In the genomic region with DNA sequence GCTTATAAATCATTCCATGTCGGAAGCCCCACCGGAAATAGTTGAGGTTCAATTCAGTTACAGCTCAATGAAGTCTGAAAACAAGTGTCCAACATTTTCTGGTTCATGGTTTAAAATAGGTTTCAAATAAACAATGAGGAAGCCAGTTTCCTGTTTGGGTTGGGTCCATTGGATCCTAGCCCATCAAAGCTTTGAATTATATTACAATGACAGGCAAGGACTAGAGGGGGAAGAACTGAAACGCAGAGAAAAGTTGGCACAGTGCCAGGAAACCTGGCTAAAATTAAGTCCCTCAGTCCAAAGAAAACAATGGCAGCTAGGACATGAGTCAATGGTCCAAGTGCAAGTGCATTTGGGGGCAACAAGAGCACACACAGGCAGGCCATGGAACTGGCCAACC, we compare ENCODE assay signal across 12 cellular contexts. TPM values are rescaled to one million over a fixed set of nuclear protein-coding genes. Genes with fewer than 3 reads are reported as not detected.
DNase-seq lines count a peak whose midpoint lies in the region; FAIRE-seq and TF ChIP-seq lines count a peak whose summit lies in the region.
"Had no signal": no experiment of that assay in that cellular context is flagged by ENCODE, and none has a peak within 500 bp of the region (broad histone marks: within the 10 kb centered on the region; RNA-seq: fewer than 3 reads in every experiment).

No MANE protein-coding gene starts in this region.

- H3K4me1 Mint-ChIP-seq in CD4-positive, alpha-beta memory T cell: peaks cover 0 to 5% (median 0%) of the 10 kb centered on the region in 4 donors

- peaks cover 0 to 26% (median 13%) of the 10 kb centered on the region in 11 experiments; a peak in 12 of 22 replicates for H3K27me3 ChIP-seq in BLaER1 treated with 17β-estradiol and CSF1 and Interleukin-3, amounts not matched to agents 10 nM and 100 nM
- H3K27me3 ChIP-seq in endothelial cell of umbilical vein (ENCODE audit: control insufficient read depth in 2 of 2, insufficient read depth in 2 of 2, low read length in 2 of 2): peaks cover 15 to 32% of the 10 kb centered on the region in 2 experiments
- H3K27me3 ChIP-seq in WERI-Rb-1 (ENCODE audit: insufficient read depth, low read depth, severe bottlenecking): peaks cover 52% of the 10 kb centered on the region
- H3K27me3 ChIP-seq in CD4-positive, alpha-beta memory T cell (ENCODE audit: insufficient read depth, low read length): no peaks in the 10 kb centered on the region
- H3K27me3 ChIP-seq: foreskin keratinocyte had no signal

- no peak overlapping the region for H3K27ac ChIP-seq in BLaER1 treated with 17β-estradiol and CSF1 and Interleukin-3, amounts not matched to agents 10 nM and 100 nM
- H3K27ac ChIP-seq in endothelial cell of umbilical vein (ENCODE audit: insufficient read depth, low read depth, low read length) (no peak overlapping the region), WERI-Rb-1 (no peak overlapping the region)
- H3K27ac ChIP-seq in CD4-positive, alpha-beta memory T cell (ENCODE audit: low read depth, low read length): no peak overlapping the region
- H3K27ac ChIP-seq: foreskin keratinocyte, PC-9 had no signal

- H3K36me3 ChIP-seq in BLaER1 treated with 17β-estradiol and CSF1 and Interleukin-3, amounts not matched to agents 10 nM and 100 nM: no peaks in the 10 kb centered on the region
- H3K36me3 ChIP-seq in endothelial cell of umbilical vein (ENCODE audit: control insufficient read depth in 2 of 2, extremely low read depth in 1 of 2, insufficient read depth in 2 of 2, low read length in 2 of 2) (no peaks in the 10 kb centered on the region), WERI-Rb-1 (no peaks in the 10 kb centered on the region)
- no peaks in the 10 kb centered on the region for H3K36me3 ChIP-seq in CD4-positive, alpha-beta memory T cell (ENCODE audit: insufficient read depth, low read length)

- H3K4me2 ChIP-seq in BLaER1 treated with 17β-estradiol and CSF1 and Interleukin-3, amounts not matched to agents 10 nM and 100 nM: peak overlapping the region; percentile 25 to 79 (median 59); a peak in 21 of 22 replicates
- H3K4me2 ChIP-seq in endothelial cell of umbilical vein (ENCODE audit: insufficient read depth, low read length): peak overlapping the region; percentile 78
- H3K4me2 ChIP-seq: PC-9 had no signal

- intact Hi-C loops in endothelial cell of umbilical vein (cut with micrococcal nuclease): loop anchor here (1.0 to 2.0 kb wide), 6 partner anchors 8 to 83 kb away; no protein-coding TSS in a partner anchor
- intact Hi-C loops in CD4-positive, alpha-beta memory T cell (cut with micrococcal nuclease): no loop called here

- no peak overlapping the region for H3K9ac ChIP-seq in BLaER1 treated with 17β-estradiol and CSF1 and Interleukin-3, amounts not matched to agents 10 nM and 100 nM
- no peak overlapping the region for H3K9ac ChIP-seq in endothelial cell of umbilical vein (replicated peaks; ENCODE audit: extremely low read depth, insufficient read depth, low read length)

- no TSS peak for BruUV-seq in endothelial cell of umbilical vein (replicated peaks; lab: Mats Ljungman, UMichigan)

- H3K4me3 ChIP-seq in BLaER1 treated with 17β-estradiol and CSF1 and Interleukin-3, amounts not matched to agents 10 nM and 100 nM: peak overlapping the region in 1 of 10 experiments; percentile 20; a peak in 2 of 20 replicates
- H3K4me3 ChIP-seq in endothelial cell of umbilical vein (replicated peaks in 1 of 3; ENCODE audit: insufficient read depth in 1 of 3, low read depth in 1 of 3, low read length in 3 of 3) (no peak overlapping the region), WERI-Rb-1 (ENCODE audit: low read depth, low read length) (no peak overlapping the region)
- H3K4me3 ChIP-seq in CD4-positive, alpha-beta memory T cell (ENCODE audit: low read length in 2 of 2): no peak overlapping the region
- H3K4me3 ChIP-seq: PC-9 had no signal

- H3K27ac Mint-ChIP-seq in CD4-positive, alpha-beta memory T cell: no peak overlapping the region
- H3K27ac Mint-ChIP-seq: progenitor cell of endocrine pancreas had no signal

- H3K9me3 ChIP-seq in BLaER1 treated with 17β-estradiol and CSF1 and Interleukin-3, amounts not matched to agents 10 nM and 100 nM (replicated peaks in 1 of 11): peaks cover 5 to 22% (median 10%) of the 10 kb centered on the region in 11 experiments; a peak in 14 of 22 replicates
- H3K9me3 ChIP-seq in endothelial cell of umbilical vein (replicated peaks; ENCODE audit: control insufficient read depth, insufficient read depth, low read length) (no peaks in the 10 kb centered on the region), WERI-Rb-1 (ENCODE audit: severe bottlenecking) (peaks cover 25% of the 10 kb centered on the region)
- no peaks in the 10 kb centered on the region for H3K9me3 ChIP-seq in CD4-positive, alpha-beta memory T cell (ENCODE audit: control insufficient read depth in 1 of 2, low read length in 2 of 2)

- POLR2A ChIA-PET in endothelial cell of umbilical vein (lab: Charles Lee): no interaction called here
- POLR2A ChIA-PET in CD4-positive, alpha-beta memory T cell (lab: Charles Lee; ENCODE audit: partially characterized antibody): no interaction called here

- DNase-seq in NCI-H2029 treated with DMSO at 0.1 percent for 48 hours (lab: John Stamatoyannopoulos, UW) (peak; percentile 82), endothelial cell of umbilical vein (ENCODE audit: low read depth, low spot score) (peak; percentile 99), lung microvascular endothelial cell (ENCODE audit: low read depth in 2 of 2) (peak; percentile 99), WERI-Rb-1 (no peak), NCI-H2227 (lab: John Stamatoyannopoulos, UW; ENCODE audit: unreplicated experiment) (no peak)
- no peak for DNase-seq in stimulated activated CD4-positive, alpha-beta T cell treated with anti-CD3 and anti-CD28 coated beads, Interleukin-2, amount 100 ng/mL, for 48 hours
- no peak for DNase-seq in CD4-positive, alpha-beta memory T cell
- DNase-seq: foreskin keratinocyte; stimulated activated naive CD8-positive, alpha-beta T cell treated with anti-CD3 and anti-CD28 coated beads, Interleukin-15, Interleukin-2, amounts not matched to agents 100 U/mL and 50 U/mL, for 24 hours had no signal

- H3K9me3 Mint-ChIP-seq in CD4-positive, alpha-beta memory T cell: no peaks in the 10 kb centered on the region

- no peak overlapping the region for H2AFZ ChIP-seq in endothelial cell of umbilical vein (ENCODE audit: low read depth, low read length)
- H2AFZ ChIP-seq: PC-9 had no signal

- dilution Hi-C loops in endothelial cell of umbilical vein (cut with MboI; ENCODE audit: extremely low pct_ligation_motif_present, low sequenced_read_pairs): no loop called here

- no peak overlapping the region for H3K4me3 Mint-ChIP-seq in CD4-positive, alpha-beta memory T cell

- CTCF ChIA-PET in endothelial cell of umbilical vein (lab: Charles Lee): interaction anchor here (0.8 to 3.2 kb wide), 13 partner anchors 8 to 124 kb away, joined by 3 to 19 read pairs (median 5); a partner anchor contains a TSS
- CTCF ChIA-PET in CD4-positive, alpha-beta memory T cell (lab: Charles Lee; ENCODE audit: partially characterized antibody): no interaction called here

- TF ChIP-seq CTCF in endothelial cell of umbilical vein (IDR thresholded peaks at IDR 0.05; ENCODE audit: extremely low read depth in 1 of 2, insufficient read depth in 1 of 2, low read depth in 1 of 2, low read length in 2 of 2): no peak
- no peak for TF ChIP-seq CTCF in WERI-Rb-1 (IDR thresholded peaks at IDR 0.05; ENCODE audit: low read depth, low read length)

- FAIRE-seq in endothelial cell of umbilical vein (lab: Jason Lieb, UNC): peak; percentile 95

- peaks cover 17 to 33% of the 10 kb centered on the region in 2 donors for H3K27me3 Mint-ChIP-seq in CD4-positive, alpha-beta memory T cell

- TF ChIP-seq POLR2A in endothelial cell of umbilical vein (IDR thresholded peaks at IDR 0.05; ENCODE audit: low read depth, low read length): no peak

- H3K4me1 ChIP-seq in BLaER1 treated with 17β-estradiol and CSF1 and Interleukin-3, amounts not matched to agents 10 nM and 100 nM: peaks cover 25 to 80% (median 57%) of the 10 kb centered on the region in 10 experiments
- peaks cover 26% of the 10 kb centered on the region for H3K4me1 ChIP-seq in endothelial cell of umbilical vein (ENCODE audit: control insufficient read depth, extremely low read depth, insufficient read depth, low read length)
- no peaks in the 10 kb centered on the region for H3K4me1 ChIP-seq in CD4-positive, alpha-beta memory T cell (ENCODE audit: insufficient read depth, low read length)
- H3K4me1 ChIP-seq: foreskin keratinocyte had no signal

- H4K20me1 ChIP-seq in BLaER1 treated with 17β-estradiol and CSF1 and Interleukin-3, amounts not matched to agents 10 nM and 100 nM: no peaks in the 10 kb centered on the region
- H4K20me1 ChIP-seq in endothelial cell of umbilical vein (replicated peaks; ENCODE audit: control insufficient read depth, extremely low read depth, insufficient read depth, low read length): no peaks in the 10 kb centered on the region

- H3K36me3 Mint-ChIP-seq in CD4-positive, alpha-beta memory T cell: no peaks in the 10 kb centered on the region

- no peaks in the 10 kb centered on the region for H3K9me1 ChIP-seq in endothelial cell of umbilical vein (replicated peaks; ENCODE audit: control insufficient read depth, extremely low read depth, insufficient read depth, low read length)

- H3K79me2 ChIP-seq in endothelial cell of umbilical vein (ENCODE audit: control insufficient read depth, insufficient read depth, low read length): no peaks in the 10 kb centered on the region

TF ChIP-seq in endothelial cell of umbilical vein, 7 proteins besides CTCF, POLR2A, EP300 and RAD21 (continues in another document):
- TF ChIP-seq EZH2 (IDR thresholded peaks at IDR 0.05; ENCODE audit: borderline replicate concordance, low read depth, low read length, severe bottlenecking): peak; percentile 40
- TF ChIP-seq POLR2AphosphoS5 (IDR thresholded peaks at IDR 0.05; ENCODE audit: insufficient read depth, low read depth, low read length): peak; percentile 80
- TF ChIP-seq MYC (IDR thresholded peaks at IDR 0.05; ENCODE audit: low read depth, low read length): no peak
- peak; percentile 82 for TF ChIP-seq FOS (IDR thresholded peaks at IDR 0.05; ENCODE audit: borderline replicate concordance, insufficient read depth, low read length)
- TF ChIP-seq GATA2 (IDR thresholded peaks at IDR 0.05; ENCODE audit: insufficient read depth, insufficient read length, low read depth, low read length): peak; percentile 86

RNA-seq across cellular contexts. Expression of a gene that starts 32.0 kb away (rescaled TPM):
- not detected in 2 replicates for total RNA-seq in endothelial cell of umbilical vein
- polyA plus RNA-seq in endothelial cell of umbilical vein: not detected in 2 replicates
- not detected in 2 replicates for polyA plus RNA-seq in endothelial cell of umbilical vein (2011; cell fraction: cytosol; rRNA removed)
- polyA plus RNA-seq in endothelial cell of umbilical vein (2011; cell fraction: nucleus; rRNA removed): not detected in 2 replicates
- polyA plus RNA-seq in endothelial cell of umbilical vein (2012): not detected in 2 replicates
- not detected in 2 replicates for polyA minus RNA-seq in endothelial cell of umbilical vein
- not detected for polyA minus RNA-seq in endothelial cell of umbilical vein (2011; cell fraction: cytosol; rRNA and poly(A)+ RNA removed)
- not detected in 2 replicates for polyA minus RNA-seq in endothelial cell of umbilical vein (2011; cell fraction: nucleus; rRNA and poly(A)+ RNA removed)
- not detected in 2 replicates for total RNA-seq in lung microvascular endothelial cell
- total RNA-seq in CD4-positive, alpha-beta memory T cell: 1 to 10 TPM; 2.8 to 3.6 TPM
- 1 to 10 TPM; 1.8 to 3.6 TPM for polyA plus RNA-seq in CD4-positive, alpha-beta memory T cell
- total RNA-seq: PC-9 had no signal

Comparison
In these comparisons a context has a peak if more than half of its experiments do, and no peak if none do; other contexts are left out.
1. DNase-seq: peak in NCI-H2029 treated with DMSO at 0.1 percent for 48 hours (single experiment), endothelial cell of umbilical vein (single experiment) and lung microvascular endothelial cell (2 of 2); none in stimulated activated CD4-positive, alpha-beta T cell treated with anti-CD3 and anti-CD28 coated beads, Interleukin-2, amount 100 ng/mL, for 48 hours (0 of 2), WERI-Rb-1 (single experiment), CD4-positive, alpha-beta memory T cell (0 of 5) and NCI-H2227 (single experiment).